Comparison of ENCODE assay signal across 12 cellular contexts in genomic region chr17:79792984-79793923, GRCh38. TPM values are rescaled to one million over a fixed set of nuclear protein-coding genes. Genes with fewer than 3 reads are reported as not detected.
DNase-seq lines count a peak whose midpoint lies in the region; ATAC-seq and TF ChIP-seq lines count a peak whose summit lies in the region.
"Had no signal": no experiment of that assay in that cellular context is flagged by ENCODE, and none has a peak within 500 bp of the region (broad histone marks: within the 10 kb centered on the region; RNA-seq: fewer than 3 reads in every experiment).

No MANE protein-coding gene starts in this region.

- peaks cover 9% of the 10 kb centered on the region for H3K4me1 ChIP-seq in Caco-2

- peak overlapping the region; percentile 39 for H3K27ac Mint-ChIP-seq in Caco-2 (ENCODE audit: unreplicated experiment)
- H3K27ac Mint-ChIP-seq in osteocyte (ENCODE audit: unreplicated experiment): peak overlapping the region; percentile 84
- H3K27ac Mint-ChIP-seq: stimulated activated naive CD8-positive, alpha-beta T cell treated with anti-CD3 and anti-CD28 coated beads, Interleukin-15, Interleukin-2, amounts not matched to agents 100 ng/mL and 50 ng/mL, for 24 hours had no signal

- DNase-seq in Caco-2: no peak
- DNase-seq in NCI-H2227 treated with DMSO at 0.1 percent for 48 hours (lab: John Stamatoyannopoulos, UW): peak; percentile 62
- DNase-seq in fibroblast of mammary gland (ENCODE audit: low read depth): peak; percentile 49
- no peak for DNase-seq in osteocyte (ENCODE audit: extremely low spot score, unreplicated experiment)
- no peak for DNase-seq in UCSD-AML1 (lab: John Stamatoyannopoulos, UW; ENCODE audit: unreplicated experiment)
- no peak for DNase-seq in NCI-H2029 treated with DMSO at 0.1 percent for 48 hours (lab: John Stamatoyannopoulos, UW)
- no peak for DNase-seq in NOMO-1 treated with dmso at 0.1 percent for 144 hours (lab: John Stamatoyannopoulos, UW; ENCODE audit: unreplicated experiment)
- DNase-seq: body of pancreas, naive B cell, NCI-H2029 had no signal

- POLR2A ChIA-PET in Caco-2 (lab: Charles Lee): interaction anchor here (0.6 to 1.1 kb wide), 3 partner anchors 18 to 199 kb away, joined by 3 to 7 read pairs (median 5); no protein-coding TSS in a partner anchor

- CTCF ChIA-PET in Caco-2 (lab: Charles Lee): no interaction called here

- H3K27me3 Mint-ChIP-seq in Caco-2 (ENCODE audit: insufficient read depth, unreplicated experiment) (no peaks in the 10 kb centered on the region), osteocyte (ENCODE audit: unreplicated experiment) (peaks cover 25% of the 10 kb centered on the region)

- no TSS peak for BruUV-seq in Caco-2 (replicated peaks; lab: Mats Ljungman, UMichigan)

- H3K4me3 ChIP-seq in Caco-2 (ENCODE audit: low read depth, low read length): no peak overlapping the region
- peak overlapping the region; percentile 39 for H3K4me3 ChIP-seq in fibroblast of mammary gland (ENCODE audit: control insufficient read depth, low read depth, low read length)
- H3K4me3 ChIP-seq: body of pancreas had no signal

- peak overlapping the region; percentile 36 for H3K4me3 Mint-ChIP-seq in Caco-2 (ENCODE audit: unreplicated experiment)
- H3K4me3 Mint-ChIP-seq in osteocyte (ENCODE audit: unreplicated experiment): peak overlapping the region; percentile 69
- H3K4me3 Mint-ChIP-seq: stimulated activated naive CD8-positive, alpha-beta T cell treated with anti-CD3 and anti-CD28 coated beads, Interleukin-15, Interleukin-2, amounts not matched to agents 100 ng/mL and 50 ng/mL, for 24 hours had no signal

- no peaks in the 10 kb centered on the region for H3K9me3 ChIP-seq in Caco-2
- H3K9me3 ChIP-seq: body of pancreas had no signal

- TF ChIP-seq CTCF in Caco-2 (IDR thresholded peaks at IDR 0.05; ENCODE audit: insufficient read depth in 1 of 2, low read depth in 1 of 2, low read length in 1 of 2, severe bottlenecking in 1 of 2, unreplicated experiment in 1 of 2) (no peak), fibroblast of mammary gland (conservative IDR thresholded peaks at IDR 0.05; ENCODE audit: control insufficient read depth, insufficient read depth, low read depth, low read length) (no peak), osteocyte (IDR thresholded peaks at IDR 0.05) (no peak)

- H3K9me3 Mint-ChIP-seq in Caco-2 (ENCODE audit: unreplicated experiment) (no peaks in the 10 kb centered on the region), osteocyte (ENCODE audit: unreplicated experiment) (no peaks in the 10 kb centered on the region)
- H3K9me3 Mint-ChIP-seq: naive B cell; stimulated activated naive CD8-positive, alpha-beta T cell treated with anti-CD3 and anti-CD28 coated beads, Interleukin-15, Interleukin-2, amounts not matched to agents 100 ng/mL and 50 ng/mL, for 24 hours had no signal

- H3K36me3 ChIP-seq in Caco-2 (ENCODE audit: control insufficient read depth, insufficient read depth, low read length): no peaks in the 10 kb centered on the region

- ATAC-seq in GM21526 (IDR thresholded peaks at IDR 0.05; ENCODE audit: low FRiP score, unreplicated experiment): no peak
- ATAC-seq: body of pancreas had no signal

- intact Hi-C loops in Caco-2 (cut with micrococcal nuclease; ENCODE audit: unreplicated experiment): no loop called here

- no peaks in the 10 kb centered on the region for H3K27me3 ChIP-seq in Caco-2 (replicated peaks; ENCODE audit: control insufficient read depth, insufficient read depth, low read length)

- H3K36me3 Mint-ChIP-seq in Caco-2 (ENCODE audit: insufficient read depth, unreplicated experiment) (peaks cover 61% of the 10 kb centered on the region), osteocyte (ENCODE audit: unreplicated experiment) (no peaks in the 10 kb centered on the region)
- H3K36me3 Mint-ChIP-seq: naive B cell had no signal

- H3K4me1 Mint-ChIP-seq in Caco-2 (ENCODE audit: low read depth, unreplicated experiment) (no peaks in the 10 kb centered on the region), osteocyte (ENCODE audit: unreplicated experiment) (peaks cover 28% of the 10 kb centered on the region)

RNA-seq across cellular contexts. Expression of gene CBX8, which starts 3.6 kb away (rescaled TPM):
- total RNA-seq in Caco-2 (2022) (34.3 and 36.6 TPM in 2 replicates), osteocyte (5.4 and 6.3 TPM in 2 replicates)

RNA-seq across cellular contexts. Expression of gene CBX2, which starts 15.3 kb away (rescaled TPM):
- 50.0 and 52.8 TPM in 2 replicates for total RNA-seq in Caco-2 (2022)
- total RNA-seq in osteocyte: 9.9 and 12.7 TPM in 2 replicates

RNA-seq across cellular contexts. Expression of gene CBX4, which starts 46.0 kb away (rescaled TPM):
- total RNA-seq in Caco-2 (2022): 90.8 and 114 TPM in 2 replicates
- total RNA-seq in osteocyte: 21.4 and 23.2 TPM in 2 replicates

Comparison
In these comparisons a context has a peak if more than half of its experiments do, and no peak if none do; other contexts are left out.
1. DNase-seq: peak in NCI-H2227 treated with DMSO at 0.1 percent for 48 hours (single experiment) and fibroblast of mammary gland (single experiment); none in Caco-2 (0 of 2), osteocyte (single experiment), UCSD-AML1 (single experiment), NCI-H2029 treated with DMSO at 0.1 percent for 48 hours (single experiment) and NOMO-1 treated with dmso at 0.1 percent for 144 hours (single experiment).